ENCODE assay signal across 8 cellular contexts in the genomic region with DNA sequence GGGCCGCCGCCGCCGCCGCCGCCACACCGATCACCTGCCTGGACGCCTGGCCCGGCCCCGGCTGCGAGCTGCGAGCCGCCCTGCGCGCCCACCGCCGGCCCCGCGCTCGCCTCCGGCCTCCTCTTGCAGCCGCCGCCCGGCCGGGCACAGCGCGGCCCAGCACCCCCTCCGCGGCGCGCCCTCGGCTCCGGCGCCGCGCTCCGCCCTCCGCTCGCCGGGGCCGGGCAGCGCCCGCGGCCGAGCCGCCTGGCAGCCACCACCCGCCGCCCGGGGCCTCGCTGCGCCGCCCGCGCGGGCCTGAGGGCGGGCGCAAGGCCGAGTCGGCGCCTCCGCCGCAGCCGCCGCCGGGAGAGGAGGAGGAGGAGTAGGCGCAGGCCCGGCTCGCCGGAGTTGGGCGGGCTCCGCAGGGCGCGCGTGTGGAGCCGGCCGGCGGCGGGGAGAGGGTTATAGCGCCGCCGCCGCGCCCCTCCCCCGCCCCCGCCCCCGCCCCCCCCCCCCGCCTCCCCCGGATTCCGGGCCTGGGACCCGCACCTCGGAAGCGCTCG. TPM values are rescaled to one million over a fixed set of nuclear protein-coding genes. Genes with fewer than 3 reads are reported as not detected.
DNase-seq lines count a peak whose midpoint lies in the region; ATAC-seq and TF ChIP-seq lines count a peak whose summit lies in the region.

A gene (minus strand): TSS at position 418 of the 545 bp plus-strand sequence. CDS start 845 bp downstream, outside the sequence.

- peaks cover 16 to 36% of the 10 kb centered on the region in 2 donors for H3K27me3 Mint-ChIP-seq in stimulated activated naive B cell treated with anti-CD40 and anti-IgM and Interleukin-4, amounts not matched to agents 10 μg/mL and 1 μg/mL and 100 μg/mL, for 72 hours

- no peak within 1 kb of the TSS for H3K27ac ChIP-seq in A673 (ENCODE audit: low read depth, low read length, poor library complexity, severe bottlenecking)
- H3K27ac ChIP-seq in colonic mucosa: peak within 1 kb of the TSS; percentile 97

- no peaks in the 10 kb centered on the region for H3K9me3 ChIP-seq in A673 (ENCODE audit: low read depth, low read length, poor library complexity, severe bottlenecking)
- H3K9me3 ChIP-seq in colonic mucosa: no peaks in the 10 kb centered on the region

- peak within 1 kb of the TSS; percentile 83 to 90 for H3K4me3 Mint-ChIP-seq in stimulated activated naive B cell treated with anti-CD40 and anti-IgM and Interleukin-4, amounts not matched to agents 10 μg/mL and 1 μg/mL and 100 μg/mL, for 72 hours

- H3K4me1 ChIP-seq in A673 (ENCODE audit: insufficient read depth, low read length, poor library complexity, severe bottlenecking) (peaks cover 20% of the 10 kb centered on the region), colonic mucosa (peaks cover 24% of the 10 kb centered on the region)

- no peaks in the 10 kb centered on the region for H3K9me3 Mint-ChIP-seq in stimulated activated naive B cell treated with anti-CD40 and anti-IgM and Interleukin-4, amounts not matched to agents 10 μg/mL and 1 μg/mL and 100 μg/mL, for 72 hours

- peak within 1 kb of the TSS; percentile 71 for H3K27ac Mint-ChIP-seq in stimulated activated naive B cell treated with anti-CD40 and anti-IgM and Interleukin-4, amounts not matched to agents 10 μg/mL and 1 μg/mL and 100 μg/mL, for 72 hours

- H3K4me3 ChIP-seq in A673 (ENCODE audit: low read depth, low read length, poor library complexity, severe bottlenecking) (peak within 1 kb of the TSS; percentile 56), colonic mucosa (peak within 1 kb of the TSS; percentile 78)

- ATAC-seq in left lobe of liver: peak; percentile 43
- ATAC-seq in stimulated activated naive B cell treated with anti-CD40 and anti-IgM and Interleukin-4, amounts not matched to agents 10 μg/mL and 1 μg/mL and 100 μg/mL, for 72 hours (replicated peaks): peak; percentile 21 to 22
- no peak for ATAC-seq in HG03378 (IDR thresholded peaks at IDR 0.05; ENCODE audit: unreplicated experiment)

- TF ChIP-seq CTCF in A673 (conservative IDR thresholded peaks at IDR 0.05; ENCODE audit: low read depth, low read length): no peak
- no peak for TF ChIP-seq CTCF in GM10266 (IDR thresholded peaks at IDR 0.05; ENCODE audit: control insufficient read depth, insufficient read depth, low read depth, missing control alignments)
- TF ChIP-seq CTCF in colonic mucosa (IDR thresholded peaks at IDR 0.05): no peak

- POLR2A ChIA-PET in A673 (lab: Charles Lee; ENCODE audit: low non-redundant PET): no interaction called here

- CTCF ChIA-PET in A673 (lab: Charles Lee): no interaction called here

- DNase-seq in A673 (ENCODE audit: low spot score) (peak; percentile 54), GM10266 (ENCODE audit: extremely low spot score) (peak; percentile 63), RPMI7951 (ENCODE audit: low read depth) (peak; percentile 76), colonic mucosa (no peak), left lobe of liver (ENCODE audit: low spot score) (no peak), inferior parietal cortex (ENCODE audit: extremely low spot score) (no peak)
- DNase-seq in stimulated activated naive B cell treated with anti-CD40 and anti-IgM and Interleukin-4, amounts not matched to agents 10 μg/mL and 1 μg/mL and 100 μg/mL, for 72 hours: no peak

- H3K36me3 ChIP-seq in A673 (ENCODE audit: insufficient read depth, low read length, poor library complexity, severe bottlenecking) (no peaks in the 10 kb centered on the region), colonic mucosa (no peaks in the 10 kb centered on the region)

- peaks cover 70% of the 10 kb centered on the region for H3K27me3 ChIP-seq in A673 (replicated peaks; ENCODE audit: insufficient read depth, low read depth, low read length, poor library complexity)
- peaks cover 29% of the 10 kb centered on the region for H3K27me3 ChIP-seq in colonic mucosa

- BruUV-seq in A673 (replicated peaks; lab: Mats Ljungman, UMichigan): no TSS peak

- peaks cover 0 to 13% of the 10 kb centered on the region in 2 donors for H3K36me3 Mint-ChIP-seq in stimulated activated naive B cell treated with anti-CD40 and anti-IgM and Interleukin-4, amounts not matched to agents 10 μg/mL and 1 μg/mL and 100 μg/mL, for 72 hours

- intact Hi-C loops in A673 (cut with micrococcal nuclease; ENCODE audit: unreplicated experiment) (no loop called here), colonic mucosa (cut with DNase I) (loop anchor here (5.0 kb wide), 1 partner anchor 187 kb away; no protein-coding TSS in a partner anchor)

- H3K4me1 Mint-ChIP-seq in stimulated activated naive B cell treated with anti-CD40 and anti-IgM and Interleukin-4, amounts not matched to agents 10 μg/mL and 1 μg/mL and 100 μg/mL, for 72 hours: peaks cover 17 to 28% of the 10 kb centered on the region in 2 donors

- H3K9ac ChIP-seq in colonic mucosa (ENCODE audit: low read depth in 2 of 2, low read length in 2 of 2): peak within 1 kb of the TSS; percentile 91

RNA-seq across cellular contexts. Expression of the gene that starts here (rescaled TPM):
- total RNA-seq in A673 (2021) (2.1 and 4.3 TPM in 2 replicates), colonic mucosa (10 to 100 TPM; 34.9 to 50.5 TPM), left lobe of liver (2.7 TPM)
- total RNA-seq in RPMI7951 (2014; rRNA removed; shearing (Covaris generic)): 48.1 and 54.1 TPM in 2 replicates

Comparison
In these comparisons a context has a peak if more than half of its experiments do, and no peak if none do; other contexts are left out.
1. DNase-seq: peak in A673 (single experiment), GM10266 (single experiment) and RPMI7951 (single experiment); none in colonic mucosa (single experiment), left lobe of liver (single experiment), stimulated activated naive B cell treated with anti-CD40 and anti-IgM and Interleukin-4, amounts not matched to agents 10 μg/mL and 1 μg/mL and 100 μg/mL, for 72 hours (single experiment) and inferior parietal cortex (single experiment).